ENCODE assay signal across 9 cellular contexts in genomic region chr1:236144446-236145150, GRCh38. TPM values are rescaled to one million over a fixed set of nuclear protein-coding genes. Genes with fewer than 3 reads are reported as not detected.
DNase-seq lines count a peak whose midpoint lies in the region; ATAC-seq and TF ChIP-seq lines count a peak whose summit lies in the region.
"Had no signal": no experiment of that assay in that cellular context is flagged by ENCODE, and none has a peak within 500 bp of the region (broad histone marks: within the 10 kb centered on the region; RNA-seq: fewer than 3 reads in every experiment).

No MANE protein-coding gene starts in this region.

- H3K9me3 Mint-ChIP-seq in type B pancreatic cell: no peaks in the 10 kb centered on the region

- H4K20me1 ChIP-seq in mammary epithelial cell (ENCODE audit: insufficient read depth, low read length): no peaks in the 10 kb centered on the region

- peak; percentile 73 to 77 for DNase-seq in T47D (ENCODE audit: low read depth in 1 of 2, low spot score in 1 of 2)
- no peak for DNase-seq in mammary epithelial cell
- peak; percentile 48 for DNase-seq in RKO (ENCODE audit: low spot score)
- DNase-seq in left ventricle myocardium inferior: no peak
- no peak for DNase-seq in type B pancreatic cell (ENCODE audit: extremely low spot score, unreplicated experiment)
- no peak for DNase-seq in ecto neural progenitor cell (ENCODE audit: low spot score)
- no peak for DNase-seq in SW480 (ENCODE audit: low spot score)
- no peak for DNase-seq in omental fat pad (ENCODE audit: low spot score)
- DNase-seq: NCI-H748 treated with DMSO at 0.1 percent for 48 hours had no signal

- H3K4me1 ChIP-seq in mammary epithelial cell (ENCODE audit: insufficient read depth, low read length) (peaks cover 22% of the 10 kb centered on the region), left ventricle myocardium inferior (peaks cover 82% of the 10 kb centered on the region)

- CTCF ChIA-PET in mammary epithelial cell (lab: Charles Lee; ENCODE audit: low non-redundant PET): no interaction called here

- no peak overlapping the region for H3K4me3 ChIP-seq in mammary epithelial cell (replicated peaks in 1 of 3; ENCODE audit: insufficient read depth in 1 of 3, low read depth in 2 of 3, low read length in 3 of 3)
- H3K4me3 ChIP-seq in left ventricle myocardium inferior: peak overlapping the region; percentile 89

- H3K27ac ChIP-seq in mammary epithelial cell (ENCODE audit: insufficient read depth, low read depth, low read length) (no peak overlapping the region), left ventricle myocardium inferior (replicated peaks) (peak overlapping the region; percentile 91)

- H3K79me2 ChIP-seq in mammary epithelial cell (ENCODE audit: insufficient read depth, low read length): peaks cover 20% of the 10 kb centered on the region

- no peak overlapping the region for H2AFZ ChIP-seq in mammary epithelial cell (ENCODE audit: low read depth, low read length)

- H3K27me3 Mint-ChIP-seq in type B pancreatic cell: peaks cover 26% of the 10 kb centered on the region

- TF ChIP-seq CTCF in mammary epithelial cell (conservative IDR thresholded peaks at IDR 0.05 in 1 of 2, IDR thresholded peaks at IDR 0.05 in 1 of 2; ENCODE audit: extremely low read depth in 1 of 2, insufficient read depth in 1 of 2, low read depth in 1 of 2, low read length in 2 of 2): no peak
- no peak for TF ChIP-seq CTCF in left ventricle myocardium inferior (IDR thresholded peaks at IDR 0.05; ENCODE audit: borderline replicate concordance)
- no peak for TF ChIP-seq CTCF in type B pancreatic cell (conservative IDR thresholded peaks at IDR 0.05)
- no peak for TF ChIP-seq CTCF in omental fat pad (IDR thresholded peaks at IDR 0.05)

- H3K27me3 ChIP-seq in mammary epithelial cell (ENCODE audit: insufficient read depth, low read length): no peaks in the 10 kb centered on the region
- no peaks in the 10 kb centered on the region for H3K27me3 ChIP-seq in left ventricle myocardium inferior (ENCODE audit: low read depth)

- dilution Hi-C loops in mammary epithelial cell (cut with HindIII; ENCODE audit: low sequenced_read_pairs): loop anchor here (5.0 kb wide), 1 partner anchor 333 kb away; no protein-coding TSS in a partner anchor

- H3K36me3 ChIP-seq in mammary epithelial cell (ENCODE audit: insufficient read depth, low read length): no peaks in the 10 kb centered on the region
- no peaks in the 10 kb centered on the region for H3K36me3 ChIP-seq in left ventricle myocardium inferior

- H3K36me3 Mint-ChIP-seq in type B pancreatic cell: peaks cover 3% of the 10 kb centered on the region

- H3K4me2 ChIP-seq in mammary epithelial cell (ENCODE audit: insufficient read depth, low read depth, low read length): no peak overlapping the region

- H3K27ac Mint-ChIP-seq in type B pancreatic cell: peak overlapping the region; percentile 72

- H3K9ac ChIP-seq in mammary epithelial cell (ENCODE audit: insufficient read depth, low read length): no peak overlapping the region

- WGBS in mammary epithelial cell (ENCODE audit: low coverage, missing lambda C conversion rate): 50% methylated on average over 12 of the region's 12 CpGs

- H3K4me3 Mint-ChIP-seq in type B pancreatic cell: peak overlapping the region; percentile 98

- H3K4me1 Mint-ChIP-seq in type B pancreatic cell (ENCODE audit: unreplicated experiment): peaks cover 44% of the 10 kb centered on the region

- no TSS peak for BruUV-seq in mammary epithelial cell (replicated peaks; lab: Mats Ljungman, UMichigan)

- in situ Hi-C loops in T47D (cut with HindIII; ENCODE audit: low pct_unique_long_range_greater_than_20kb, low sequenced_read_pairs): no loop called here
- in situ Hi-C loops in mammary epithelial cell (cut with MboI; ENCODE audit: low sequenced_read_pairs in 2 of 2): no loop called here

- ATAC-seq in omental fat pad (ENCODE audit: low FRiP score): no peak

- H3K9me3 ChIP-seq in mammary epithelial cell (replicated peaks; ENCODE audit: insufficient read depth, low read length) (no peaks in the 10 kb centered on the region), left ventricle myocardium inferior (replicated peaks) (no peaks in the 10 kb centered on the region)

- intact Hi-C loops in mammary epithelial cell (cut with micrococcal nuclease): loop anchor here (5.0 kb wide), 2 partner anchors 138 to 253 kb away; partner anchors contain the start of gene ERO1B
- intact Hi-C loops in left ventricle myocardium inferior (cut with micrococcal nuclease): no loop called here

RNA-seq across cellular contexts. Expression of gene GPR137B, which starts 2.3 kb away (rescaled TPM):
- 10 to 100 TPM; 10.2 to 24.7 TPM for total RNA-seq in mammary epithelial cell
- 7.0 TPM for polyA plus RNA-seq in mammary epithelial cell
- polyA minus RNA-seq in mammary epithelial cell: 2.0 TPM
- 36.7 TPM for total RNA-seq in left ventricle myocardium inferior
- total RNA-seq in type B pancreatic cell (ENCODE audit: low replicate concordance): 16.0 and 24.6 TPM in 2 replicates
- total RNA-seq in omental fat pad: 10 to 100 TPM; 13.7 to 37.7 (median 26.0) TPM

Comparison
In these comparisons a context has a peak if more than half of its experiments do, and no peak if none do; other contexts are left out.
1. DNase-seq: peak in T47D (2 of 2) and RKO (single experiment); none in mammary epithelial cell (single experiment), left ventricle myocardium inferior (single experiment), type B pancreatic cell (single experiment), ecto neural progenitor cell (single experiment), SW480 (single experiment) and omental fat pad (single experiment).